ENCODE assay signal across 12 cellular contexts in the genomic region with DNA sequence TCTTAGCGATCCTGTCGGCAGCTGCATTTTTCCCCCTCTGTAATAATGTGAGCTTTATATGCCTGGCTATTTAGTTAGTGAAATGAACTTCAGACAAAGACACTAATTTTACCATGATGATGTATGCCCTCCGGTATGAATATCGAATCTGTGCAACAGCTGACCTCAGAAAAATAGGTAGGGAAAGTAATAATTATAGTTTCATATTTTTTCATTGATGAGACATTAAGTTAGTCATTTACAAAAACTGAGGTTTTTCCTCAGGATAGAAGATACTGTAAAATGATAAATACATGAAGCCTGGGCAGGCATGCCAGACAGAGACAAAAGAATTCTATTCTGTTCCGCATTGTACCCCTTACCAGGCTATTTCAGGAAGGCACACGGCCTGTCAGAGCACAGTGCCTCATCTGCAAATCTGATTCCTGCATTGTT.
A peak's percentile ranks its signal among the peaks of the same experiment; 100 is the strongest.
DNase-seq lines count a peak whose midpoint lies in the region; ATAC-seq and TF ChIP-seq lines count a peak whose summit lies in the region.
"Had no signal": no experiment of that assay in that cellular context is flagged by ENCODE, and none has a peak within 500 bp of the region (broad histone marks: within the 10 kb centered on the region; RNA-seq: fewer than 3 reads in every experiment).

No MANE protein-coding gene starts in this region.

- no peak overlapping the region for H3K23ac ChIP-seq in trophoblast cell (ENCODE audit: low read length)

- H3K9me3 ChIP-seq in BLaER1: peaks cover 4% of the 10 kb centered on the region; the same call in 1 of the 2 replicates
- no peaks in the 10 kb centered on the region for H3K9me3 ChIP-seq in SK-N-SH
- H3K9me3 ChIP-seq in heart left ventricle: no peaks in the 10 kb centered on the region
- no peaks in the 10 kb centered on the region for H3K9me3 ChIP-seq in trophoblast cell (ENCODE audit: insufficient read depth, low read depth, low read length)

- no peak overlapping the region for H3K4me3 ChIP-seq in BLaER1
- peak overlapping the region in 1 of 2 experiments; percentile 28; a peak in 1 of 4 replicates for H3K4me3 ChIP-seq in SK-N-SH (ENCODE audit: low read depth in 2 of 2, low read length in 1 of 2)
- H3K4me3 ChIP-seq in heart left ventricle: peak overlapping the region in 1 of 12 donors; percentile 10
- no peak overlapping the region for H3K4me3 ChIP-seq in trophoblast cell (ENCODE audit: low read depth, low read length)
- H3K4me3 ChIP-seq: skin epidermis had no signal

- no peak for TF ChIP-seq POLR2A in heart left ventricle (IDR thresholded peaks at IDR 0.05)

- H2BK12ac ChIP-seq in trophoblast cell (ENCODE audit: low read length): peak overlapping the region; percentile 65

- H3K9me2 ChIP-seq in SK-N-SH: no peaks in the 10 kb centered on the region

- no peak overlapping the region for H2AK5ac ChIP-seq in trophoblast cell (ENCODE audit: low read length)

- H3K27ac ChIP-seq in BLaER1 (no peak overlapping the region), SK-N-SH (ENCODE audit: low read depth in 2 of 2, low read length in 1 of 2) (peak overlapping the region; percentile 97 to 100), heart left ventricle (peak overlapping the region; percentile 36 to 95 (median 70)), trophoblast cell (ENCODE audit: low read depth, low read length) (peak overlapping the region; percentile 94), substantia nigra (ENCODE audit: low read depth, low read length, poor library complexity, severe bottlenecking) (no peak overlapping the region)

- ATAC-seq in heart left ventricle (peak in 2 of 4 donors; percentile 49 to 65), HG03196 (IDR thresholded peaks at IDR 0.05; ENCODE audit: unreplicated experiment) (no peak)

- H3K79me1 ChIP-seq in trophoblast cell (ENCODE audit: low read length): peaks cover 20% of the 10 kb centered on the region

- no peak overlapping the region for H4K12ac ChIP-seq in trophoblast cell (ENCODE audit: low read depth, low read length)

- H3K79me2 ChIP-seq in SK-N-SH (ENCODE audit: insufficient read depth): no peaks in the 10 kb centered on the region
- peaks cover 9% of the 10 kb centered on the region for H3K79me2 ChIP-seq in trophoblast cell (ENCODE audit: control insufficient read depth, insufficient read depth, low read length, poor library complexity)

- H3K36me3 ChIP-seq in BLaER1 (no peaks in the 10 kb centered on the region), SK-N-SH (replicated peaks in 1 of 2; ENCODE audit: control insufficient read depth in 1 of 2, insufficient read depth in 2 of 2, low read length in 1 of 2) (no peaks in the 10 kb centered on the region), heart left ventricle (no peaks in the 10 kb centered on the region), trophoblast cell (ENCODE audit: control insufficient read depth in 1 of 2, insufficient read depth in 2 of 2, low read length in 2 of 2) (peaks cover 1 to 2% of the 10 kb centered on the region in 2 experiments)

- POLR2A ChIA-PET in SK-N-SH (lab: Yijun Ruan, JAX): no interaction called here

- H4K20me1 ChIP-seq in BLaER1 (no peaks in the 10 kb centered on the region), SK-N-SH (ENCODE audit: insufficient read depth) (no peaks in the 10 kb centered on the region)

- peak overlapping the region; percentile 85 for H2BK120ac ChIP-seq in trophoblast cell (ENCODE audit: insufficient read depth, low read length, poor library complexity)

- H4K8ac ChIP-seq in trophoblast cell (ENCODE audit: low read depth, low read length): no peak overlapping the region

- peak in 1 of 2 experiments; percentile 74; a peak in 1 of 4 replicates for TF ChIP-seq EP300 in SK-N-SH (IDR thresholded peaks at IDR 0.05; ENCODE audit: borderline replicate concordance in 1 of 2, low read depth in 1 of 2, low read length in 1 of 2)

- CTCF ChIA-PET in SK-N-SH (lab: Yijun Ruan, JAX): no interaction called here

- H3F3A ChIP-seq in SK-N-SH (replicated peaks; ENCODE audit: insufficient read depth): peaks cover 49% of the 10 kb centered on the region

- peak overlapping the region; percentile 87 for H2BK5ac ChIP-seq in trophoblast cell (ENCODE audit: low read depth, low read length, poor library complexity)

- no peak overlapping the region for H3K9ac ChIP-seq in BLaER1
- peak overlapping the region; percentile 96 for H3K9ac ChIP-seq in SK-N-SH
- no peak overlapping the region for H3K9ac ChIP-seq in trophoblast cell (ENCODE audit: low read length)

- H3K14ac ChIP-seq in trophoblast cell (ENCODE audit: low read length): peak overlapping the region; percentile 39

- 18% methylated on average over 6 of the region's 6 CpGs for WGBS in SK-N-SH (ENCODE audit: low lambda C conversion rate)
- WGBS in heart left ventricle, 4 donors: 33 to 41% (median 37%) methylated on average over 6 of the region's 6 CpGs
- WGBS in trophoblast cell (ENCODE audit: extremely low coverage, insufficient coverage, insufficient read length): no CpG with 5 or more reads among the region's 6 CpGs

- H4K91ac ChIP-seq in trophoblast cell (ENCODE audit: low read depth, low read length): peak overlapping the region; percentile 81

- H3K27me3 ChIP-seq in BLaER1 (peaks cover 13% of the 10 kb centered on the region), SK-N-SH (ENCODE audit: insufficient read depth) (no peaks in the 10 kb centered on the region), heart left ventricle (peaks cover 0 to 13% (median 0%) of the 10 kb centered on the region in 9 donors), trophoblast cell (ENCODE audit: insufficient read depth, low read length) (no peaks in the 10 kb centered on the region)

- TF ChIP-seq RAD21 in SK-N-SH (IDR thresholded peaks at IDR 0.05; ENCODE audit: low read length): no peak

- H3K18ac ChIP-seq in trophoblast cell (ENCODE audit: low read length): no peak overlapping the region

- H2AFZ ChIP-seq in SK-N-SH (ENCODE audit: low read depth) (peak overlapping the region; percentile 38), trophoblast cell (ENCODE audit: insufficient read depth, low read length, poor library complexity) (no peak overlapping the region)

- DNase-seq in SK-N-SH (no peak), heart left ventricle (no peak), trophoblast cell (peak; percentile 71 to 74), substantia nigra (lab: John Stamatoyannopoulos, UW) (no peak), amygdala (lab: John Stamatoyannopoulos, UW) (no peak), HT-29 (ENCODE audit: low spot score) (no peak)
- DNase-seq: activated T-cell treated with anti-CD3 and anti-CD28 coated beads, Interleukin-2, amount 50 U/mL, for 48 hours; CD4-positive, alpha-beta T cell; NCI-H1092 treated with DMSO at 0.1 percent for 48 hours had no signal

- H3K4me2 ChIP-seq in BLaER1 (0 out of 2 replicates have a peak overlapping the region, but pooled peaks have one; percentile 1), SK-N-SH (peak overlapping the region; percentile 65), trophoblast cell (ENCODE audit: low read length) (peak overlapping the region; percentile 25)

- intact Hi-C loops in heart left ventricle (cut with DNase I): loop anchor here in 1 of 10 donors (1.0 kb wide), 1 partner anchor 65 kb away; no protein-coding TSS in a partner anchor

- TF ChIP-seq CTCF in SK-N-SH (IDR thresholded peaks at IDR 0.05) (no peak), heart left ventricle (IDR thresholded peaks at IDR 0.05) (no peak)

- H3K4ac ChIP-seq in trophoblast cell (ENCODE audit: low read depth, low read length): no peak overlapping the region

- H3K4me1 ChIP-seq in BLaER1 (peaks cover 32% of the 10 kb centered on the region), SK-N-SH (ENCODE audit: control insufficient read depth in 1 of 2, insufficient read depth in 2 of 2, low read depth in 1 of 2, low read length in 1 of 2) (peaks cover 14 to 27% of the 10 kb centered on the region in 2 experiments), heart left ventricle (peaks cover 0 to 40% (median 18%) of the 10 kb centered on the region in 12 donors), trophoblast cell (ENCODE audit: control insufficient read depth in 1 of 2, insufficient read depth in 2 of 2, low read length in 2 of 2) (peaks cover 10 to 16% of the 10 kb centered on the region in 2 experiments)

TF ChIP-seq in SK-N-SH, 30 proteins besides CTCF, POLR2A, EP300 and RAD21 (continues in another document):
- TF ChIP-seq NFIC (IDR thresholded peaks at IDR 0.05; ENCODE audit: borderline replicate concordance): peak; percentile 41
- peak; percentile 74; the same call in 1 of the 2 replicates for TF ChIP-seq PBX3 (IDR thresholded peaks at IDR 0.05)
- TF ChIP-seq RXRA (IDR thresholded peaks at IDR 0.05; ENCODE audit: borderline replicate concordance, low read depth): peak; percentile 66; the same call in 1 of the 2 replicates
- peak; percentile 62; the same call in 1 of the 2 replicates for TF ChIP-seq FOSL2 (IDR thresholded peaks at IDR 0.05; ENCODE audit: borderline replicate concordance, low read depth)
- no peak for TF ChIP-seq SMC3 (IDR thresholded peaks at IDR 0.05; ENCODE audit: low read depth, low read length)
- TF ChIP-seq ELF1 (IDR thresholded peaks at IDR 0.05): peak; percentile 62; the same call in 1 of the 2 replicates
- TF ChIP-seq, protein P1, sequence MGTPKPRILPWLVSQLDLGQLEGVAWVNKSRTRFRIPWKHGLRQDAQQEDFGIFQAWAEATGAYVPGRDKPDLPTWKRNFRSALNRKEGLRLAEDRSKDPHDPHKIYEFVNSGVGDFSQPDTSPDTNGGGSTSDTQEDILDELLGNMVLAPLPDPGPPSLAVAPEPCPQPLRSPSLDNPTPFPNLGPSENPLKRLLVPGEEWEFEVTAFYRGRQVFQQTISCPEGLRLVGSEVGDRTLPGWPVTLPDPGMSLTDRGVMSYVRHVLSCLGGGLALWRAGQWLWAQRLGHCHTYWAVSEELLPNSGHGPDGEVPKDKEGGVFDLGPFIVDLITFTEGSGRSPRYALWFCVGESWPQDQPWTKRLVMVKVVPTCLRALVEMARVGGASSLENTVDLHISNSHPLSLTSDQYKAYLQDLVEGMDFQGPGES (IDR thresholded peaks at IDR 0.05; ENCODE audit: low read depth, low read length): no peak
- TF ChIP-seq EZH2phosphoT487 (IDR thresholded peaks at IDR 0.05; ENCODE audit: borderline replicate concordance, low read depth): no peak
- TF ChIP-seq RCOR1 (IDR thresholded peaks at IDR 0.05; ENCODE audit: low read length): no peak
- TF ChIP-seq TAF1 (IDR thresholded peaks at IDR 0.05; ENCODE audit: borderline replicate concordance, low read depth, low read length): no peak
- peak; percentile 86 for TF ChIP-seq MEF2A (IDR thresholded peaks at IDR 0.05; ENCODE audit: borderline replicate concordance, low read depth)

Comparison
In these comparisons a context has a peak if more than half of its experiments do, and no peak if none do; other contexts are left out.
1. H3K27ac ChIP-seq: peak in SK-N-SH (2 of 2), heart left ventricle (12 of 12) and trophoblast cell (single experiment); none in BLaER1 (single experiment) and substantia nigra (single experiment).
2. H3K4me2 ChIP-seq: peak in every context shown above with its lines; median percentile 65 in SK-N-SH; 25 in trophoblast cell; 1 in BLaER1.
3. DNase-seq: peak in trophoblast cell (2 of 2); none in SK-N-SH (single experiment), heart left ventricle (0 of 5), substantia nigra (0 of 49), amygdala (0 of 56) and HT-29 (single experiment).